In the genomic region with DNA sequence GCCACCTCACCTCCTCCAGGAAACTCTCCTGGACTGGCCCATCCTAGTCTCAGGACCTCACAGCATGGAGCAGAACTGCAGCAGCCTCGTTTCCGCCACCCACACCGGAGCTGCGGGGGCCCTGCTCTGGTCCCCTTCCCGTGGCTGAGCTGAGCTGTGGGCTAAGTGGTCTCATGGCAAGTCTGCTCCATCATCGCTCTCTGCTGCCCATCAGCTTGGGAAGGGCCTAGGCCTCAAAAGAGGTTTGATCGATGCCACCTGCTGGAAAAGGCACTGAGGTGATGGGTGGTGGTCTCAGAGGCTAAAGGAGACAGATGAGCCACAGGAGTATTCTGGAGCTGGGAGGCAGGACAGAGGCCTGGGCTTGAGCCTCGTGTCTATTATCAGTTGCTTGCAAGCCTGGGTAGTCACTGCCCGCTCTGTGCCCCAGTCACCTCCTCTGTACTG, we compare ENCODE assay signal across 1 cellular context.
TF ChIP-seq lines count a peak whose summit lies in the region.

No MANE protein-coding gene starts in this region.

TF ChIP-seq in SK-N-SH, 30 proteins besides CTCF, POLR2A, EP300 and RAD21:
- TF ChIP-seq TEAD4 (IDR thresholded peaks at IDR 0.05; ENCODE audit: borderline replicate concordance, insufficient read depth) (no peak), TAF1 (IDR thresholded peaks at IDR 0.05; ENCODE audit: borderline replicate concordance, low read depth, low read length) (no peak), SIN3A (IDR thresholded peaks at IDR 0.05; ENCODE audit: borderline replicate concordance, low read depth, low read length) (no peak), ELF1 (IDR thresholded peaks at IDR 0.05) (no peak), RXRA (IDR thresholded peaks at IDR 0.05; ENCODE audit: borderline replicate concordance, low read depth) (no peak), EZH2phosphoT487 (IDR thresholded peaks at IDR 0.05; ENCODE audit: borderline replicate concordance, low read depth) (no peak), YY1 (IDR thresholded peaks at IDR 0.05; ENCODE audit: low read depth) (no peak), MXI1 (IDR thresholded peaks at IDR 0.05; ENCODE audit: low read depth, low read length) (no peak), RCOR1 (IDR thresholded peaks at IDR 0.05; ENCODE audit: low read length) (no peak), TCF12 (IDR thresholded peaks at IDR 0.05) (no peak), RFX5 (IDR thresholded peaks at IDR 0.05; ENCODE audit: low read length) (no peak), JUND (IDR thresholded peaks at IDR 0.05) (no peak), FOXJ3 (CRISPR knock-in tag; IDR thresholded peaks at IDR 0.05) (no peak), NRF1 (IDR thresholded peaks at IDR 0.05; ENCODE audit: low read depth, low read length) (no peak), POLR2AphosphoS5 (IDR thresholded peaks at IDR 0.05; ENCODE audit: low read depth, low read length) (no peak)
- TF ChIP-seq, protein P1, sequence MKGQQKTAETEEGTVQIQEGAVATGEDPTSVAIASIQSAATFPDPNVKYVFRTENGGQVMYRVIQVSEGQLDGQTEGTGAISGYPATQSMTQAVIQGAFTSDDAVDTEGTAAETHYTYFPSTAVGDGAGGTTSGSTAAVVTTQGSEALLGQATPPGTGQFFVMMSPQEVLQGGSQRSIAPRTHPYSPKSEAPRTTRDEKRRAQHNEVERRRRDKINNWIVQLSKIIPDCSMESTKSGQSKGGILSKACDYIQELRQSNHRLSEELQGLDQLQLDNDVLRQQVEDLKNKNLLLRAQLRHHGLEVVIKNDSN (IDR thresholded peaks at IDR 0.05; ENCODE audit: borderline replicate concordance, low read depth): no peak
- TF ChIP-seq, protein P2, sequence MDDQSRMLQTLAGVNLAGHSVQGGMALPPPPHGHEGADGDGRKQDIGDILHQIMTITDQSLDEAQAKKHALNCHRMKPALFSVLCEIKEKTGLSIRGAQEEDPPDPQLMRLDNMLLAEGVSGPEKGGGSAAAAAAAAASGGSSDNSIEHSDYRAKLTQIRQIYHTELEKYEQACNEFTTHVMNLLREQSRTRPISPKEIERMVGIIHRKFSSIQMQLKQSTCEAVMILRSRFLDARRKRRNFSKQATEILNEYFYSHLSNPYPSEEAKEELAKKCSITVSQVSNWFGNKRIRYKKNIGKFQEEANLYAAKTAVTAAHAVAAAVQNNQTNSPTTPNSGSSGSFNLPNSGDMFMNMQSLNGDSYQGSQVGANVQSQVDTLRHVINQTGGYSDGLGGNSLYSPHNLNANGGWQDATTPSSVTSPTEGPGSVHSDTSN (IDR thresholded peaks at IDR 0.05): no peak
- TF ChIP-seq, protein P3, sequence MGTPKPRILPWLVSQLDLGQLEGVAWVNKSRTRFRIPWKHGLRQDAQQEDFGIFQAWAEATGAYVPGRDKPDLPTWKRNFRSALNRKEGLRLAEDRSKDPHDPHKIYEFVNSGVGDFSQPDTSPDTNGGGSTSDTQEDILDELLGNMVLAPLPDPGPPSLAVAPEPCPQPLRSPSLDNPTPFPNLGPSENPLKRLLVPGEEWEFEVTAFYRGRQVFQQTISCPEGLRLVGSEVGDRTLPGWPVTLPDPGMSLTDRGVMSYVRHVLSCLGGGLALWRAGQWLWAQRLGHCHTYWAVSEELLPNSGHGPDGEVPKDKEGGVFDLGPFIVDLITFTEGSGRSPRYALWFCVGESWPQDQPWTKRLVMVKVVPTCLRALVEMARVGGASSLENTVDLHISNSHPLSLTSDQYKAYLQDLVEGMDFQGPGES (IDR thresholded peaks at IDR 0.05; ENCODE audit: low read depth, low read length): no peak
- TF ChIP-seq, protein P4, sequence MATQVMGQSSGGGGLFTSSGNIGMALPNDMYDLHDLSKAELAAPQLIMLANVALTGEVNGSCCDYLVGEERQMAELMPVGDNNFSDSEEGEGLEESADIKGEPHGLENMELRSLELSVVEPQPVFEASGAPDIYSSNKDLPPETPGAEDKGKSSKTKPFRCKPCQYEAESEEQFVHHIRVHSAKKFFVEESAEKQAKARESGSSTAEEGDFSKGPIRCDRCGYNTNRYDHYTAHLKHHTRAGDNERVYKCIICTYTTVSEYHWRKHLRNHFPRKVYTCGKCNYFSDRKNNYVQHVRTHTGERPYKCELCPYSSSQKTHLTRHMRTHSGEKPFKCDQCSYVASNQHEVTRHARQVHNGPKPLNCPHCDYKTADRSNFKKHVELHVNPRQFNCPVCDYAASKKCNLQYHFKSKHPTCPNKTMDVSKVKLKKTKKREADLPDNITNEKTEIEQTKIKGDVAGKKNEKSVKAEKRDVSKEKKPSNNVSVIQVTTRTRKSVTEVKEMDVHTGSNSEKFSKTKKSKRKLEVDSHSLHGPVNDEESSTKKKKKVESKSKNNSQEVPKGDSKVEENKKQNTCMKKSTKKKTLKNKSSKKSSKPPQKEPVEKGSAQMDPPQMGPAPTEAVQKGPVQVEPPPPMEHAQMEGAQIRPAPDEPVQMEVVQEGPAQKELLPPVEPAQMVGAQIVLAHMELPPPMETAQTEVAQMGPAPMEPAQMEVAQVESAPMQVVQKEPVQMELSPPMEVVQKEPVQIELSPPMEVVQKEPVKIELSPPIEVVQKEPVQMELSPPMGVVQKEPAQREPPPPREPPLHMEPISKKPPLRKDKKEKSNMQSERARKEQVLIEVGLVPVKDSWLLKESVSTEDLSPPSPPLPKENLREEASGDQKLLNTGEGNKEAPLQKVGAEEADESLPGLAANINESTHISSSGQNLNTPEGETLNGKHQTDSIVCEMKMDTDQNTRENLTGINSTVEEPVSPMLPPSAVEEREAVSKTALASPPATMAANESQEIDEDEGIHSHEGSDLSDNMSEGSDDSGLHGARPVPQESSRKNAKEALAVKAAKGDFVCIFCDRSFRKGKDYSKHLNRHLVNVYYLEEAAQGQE (IDR thresholded peaks at IDR 0.05; ENCODE audit: low read depth, low read length): no peak
